In the genomic region with DNA sequence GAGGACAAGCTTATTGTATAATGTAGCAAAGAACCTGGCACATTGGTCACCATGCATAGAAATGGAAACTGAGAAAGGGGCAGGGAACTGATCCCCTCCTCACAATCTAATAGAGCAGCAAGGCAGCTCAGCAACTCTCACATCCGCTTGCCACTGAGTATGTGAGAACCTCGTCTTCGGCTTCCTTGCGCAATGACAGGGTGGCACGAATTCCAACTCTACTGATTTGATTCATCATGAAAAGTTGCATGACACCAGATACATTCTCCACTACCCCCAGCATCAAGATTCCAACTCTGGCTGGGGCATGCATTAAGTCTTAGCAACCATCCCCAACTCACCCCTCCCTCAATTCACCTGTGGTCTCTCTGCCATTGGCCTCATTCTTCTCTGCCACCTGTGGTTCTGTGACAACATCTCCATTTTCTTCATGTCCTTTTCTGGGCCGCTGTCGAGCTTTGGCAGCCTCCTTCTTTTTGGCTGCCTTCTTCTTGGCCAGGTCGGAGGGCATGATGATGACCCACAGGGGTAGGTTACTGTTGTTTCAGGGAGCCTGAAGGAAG, we compare ENCODE assay signal across 9 cellular contexts. TPM values are rescaled to one million over a fixed set of nuclear protein-coding genes. Genes with fewer than 3 reads are reported as not detected.
A peak's percentile ranks its signal among the peaks of the same experiment; 100 is the strongest.
DNase-seq lines count a peak whose midpoint lies in the region; ATAC-seq, FAIRE-seq and TF ChIP-seq lines count a peak whose summit lies in the region.
"Had no signal": no experiment of that assay in that cellular context is flagged by ENCODE, and none has a peak within 500 bp of the region (broad histone marks: within the 10 kb centered on the region; RNA-seq: fewer than 3 reads in every experiment).

No MANE protein-coding gene starts in this region.

- no peak for FAIRE-seq in D721Med (lab: Jason Lieb, UNC)

- no peaks in the 10 kb centered on the region for H3K9me3 Mint-ChIP-seq in activated CD4-positive, alpha-beta T cell treated with anti-CD3 and anti-CD28 coated beads for 36 hours (ENCODE audit: low read depth)
- no peaks in the 10 kb centered on the region for H3K9me3 Mint-ChIP-seq in activated CD8-positive, alpha-beta T cell treated with anti-CD3 and anti-CD28 coated beads for 36 hours
- no peaks in the 10 kb centered on the region for H3K9me3 Mint-ChIP-seq in immature natural killer cell

- intact Hi-C loops in activated CD4-positive, alpha-beta T cell treated with anti-CD3 and anti-CD28 coated beads for 36 hours (cut with DNase I, micrococcal nuclease): loop anchor here (2.0 to 5.0 kb wide), 5 partner anchors 19 to 1387 kb away; a partner anchor contains a TSS
- intact Hi-C loops in activated CD8-positive, alpha-beta T cell treated with anti-CD3 and anti-CD28 coated beads for 36 hours (cut with micrococcal nuclease): no loop called here

- peak overlapping the region; percentile 92 for H3K4me3 Mint-ChIP-seq in activated CD4-positive, alpha-beta T cell treated with anti-CD3 and anti-CD28 coated beads for 36 hours
- H3K4me3 Mint-ChIP-seq in activated CD8-positive, alpha-beta T cell treated with anti-CD3 and anti-CD28 coated beads for 36 hours: peak overlapping the region; percentile 99
- peak overlapping the region; percentile 92 to 99 (median 97) for H3K4me3 Mint-ChIP-seq in immature natural killer cell

- H3K27me3 Mint-ChIP-seq in activated CD4-positive, alpha-beta T cell treated with anti-CD3 and anti-CD28 coated beads for 36 hours: no peaks in the 10 kb centered on the region
- H3K27me3 Mint-ChIP-seq in activated CD8-positive, alpha-beta T cell treated with anti-CD3 and anti-CD28 coated beads for 36 hours: no peaks in the 10 kb centered on the region
- H3K27me3 Mint-ChIP-seq in immature natural killer cell (ENCODE audit: low read depth in 3 of 3): peaks cover 4 to 13% (median 5%) of the 10 kb centered on the region in 3 donors

- peaks cover 30% of the 10 kb centered on the region for H3K4me1 Mint-ChIP-seq in activated CD4-positive, alpha-beta T cell treated with anti-CD3 and anti-CD28 coated beads for 36 hours
- peaks cover 27% of the 10 kb centered on the region for H3K4me1 Mint-ChIP-seq in activated CD8-positive, alpha-beta T cell treated with anti-CD3 and anti-CD28 coated beads for 36 hours (ENCODE audit: low read depth)
- H3K4me1 Mint-ChIP-seq in immature natural killer cell: peaks cover 34 to 36% of the 10 kb centered on the region in 2 donors

- POLR2A ChIA-PET in activated CD4-positive, alpha-beta T cell treated with anti-CD3 and anti-CD28 coated beads for 36 hours (lab: Charles Lee): no interaction called here
- POLR2A ChIA-PET in activated CD8-positive, alpha-beta T cell treated with anti-CD3 and anti-CD28 coated beads for 36 hours (lab: Charles Lee): interaction anchor here (1.6 to 2.7 kb wide), 4 partner anchors 12 to 48 kb away, joined by 5 to 22 read pairs (median 8); a partner anchor contains a TSS

- no peak for ATAC-seq in activated CD4-positive, alpha-beta T cell treated with anti-CD3 and anti-CD28 coated beads for 36 hours
- ATAC-seq in activated CD8-positive, alpha-beta T cell treated with anti-CD3 and anti-CD28 coated beads for 36 hours: no peak

- H3K27ac ChIP-seq in substantia nigra (ENCODE audit: low read depth, low read length, poor library complexity, severe bottlenecking): peak overlapping the region; percentile 63

- no peak for DNase-seq in activated CD4-positive, alpha-beta T cell treated with anti-CD3 and anti-CD28 coated beads for 36 hours
- DNase-seq in activated CD4-positive, alpha-beta T cell treated with anti-CD3 and anti-CD28 coated beads, Interleukin-2, amount 50 U/mL, for 48 hours: no peak
- no peak for DNase-seq in activated CD8-positive, alpha-beta T cell treated with anti-CD3 and anti-CD28 coated beads for 36 hours
- DNase-seq in immature natural killer cell (no peak), substantia nigra (lab: John Stamatoyannopoulos, UW) (no peak), NCI-H2196 treated with DMSO at 0.1 percent for 48 hours (lab: John Stamatoyannopoulos, UW; ENCODE audit: unreplicated experiment) (no peak), germinal center (ENCODE audit: low spot score) (no peak), D721Med (ENCODE audit: insufficient read length, low spot score) (no peak)
- DNase-seq: hippocampal formation had no signal

- no peak for TF ChIP-seq CTCF in activated CD8-positive, alpha-beta T cell treated with anti-CD3 and anti-CD28 coated beads for 36 hours (IDR thresholded peaks at IDR 0.05)
- TF ChIP-seq CTCF in D721Med (IDR thresholded peaks at IDR 0.05; ENCODE audit: insufficient read depth, missing control alignments): no peak

- CTCF ChIA-PET in activated CD4-positive, alpha-beta T cell treated with anti-CD3 and anti-CD28 coated beads for 36 hours (lab: Charles Lee): interaction anchor here (0.6 to 7.1 kb wide), 5 partner anchors 10 to 138 kb away, joined by 3 to 49 read pairs (median 5); no protein-coding TSS in a partner anchor
- CTCF ChIA-PET in activated CD8-positive, alpha-beta T cell treated with anti-CD3 and anti-CD28 coated beads for 36 hours (lab: Charles Lee): interaction anchor here (1.3 to 5.0 kb wide), 7 partner anchors 11 to 125 kb away, joined by 3 to 44 read pairs (median 4); no protein-coding TSS in a partner anchor

- H3K27ac Mint-ChIP-seq in activated CD4-positive, alpha-beta T cell treated with anti-CD3 and anti-CD28 coated beads for 36 hours: peak overlapping the region; percentile 92
- peak overlapping the region; percentile 96 for H3K27ac Mint-ChIP-seq in activated CD8-positive, alpha-beta T cell treated with anti-CD3 and anti-CD28 coated beads for 36 hours
- H3K27ac Mint-ChIP-seq in immature natural killer cell: peak overlapping the region in 5 of 6 donors; percentile 92 to 97 (median 94)

- H3K36me3 Mint-ChIP-seq in activated CD4-positive, alpha-beta T cell treated with anti-CD3 and anti-CD28 coated beads for 36 hours (ENCODE audit: low read depth): peaks cover 48% of the 10 kb centered on the region
- peaks cover 43% of the 10 kb centered on the region for H3K36me3 Mint-ChIP-seq in activated CD8-positive, alpha-beta T cell treated with anti-CD3 and anti-CD28 coated beads for 36 hours (ENCODE audit: low read depth)
- peaks cover 21 to 30% (median 24%) of the 10 kb centered on the region in 3 donors for H3K36me3 Mint-ChIP-seq in immature natural killer cell

RNA-seq across cellular contexts. Expression of a gene that starts 1.0 kb away (rescaled TPM):
- 10 to 100 TPM; 48.4 to 49.0 TPM for total RNA-seq in activated CD4-positive, alpha-beta T cell treated with anti-CD3 and anti-CD28 coated beads for 36 hours
- 10 to 100 TPM; 48.1 to 56.2 TPM for total RNA-seq in activated CD8-positive, alpha-beta T cell treated with anti-CD3 and anti-CD28 coated beads for 36 hours
- 10 to 100 TPM; 24.2 to 35.4 (median 31.7) TPM for polyA plus RNA-seq in immature natural killer cell

RNA-seq across cellular contexts. Expression of a gene that starts 6.3 kb away (rescaled TPM):
- 10 to 100 TPM; 20.7 to 27.3 TPM for total RNA-seq in activated CD4-positive, alpha-beta T cell treated with anti-CD3 and anti-CD28 coated beads for 36 hours
- total RNA-seq in activated CD8-positive, alpha-beta T cell treated with anti-CD3 and anti-CD28 coated beads for 36 hours: 10 to 100 TPM; 23.7 to 27.3 TPM
- 10 to 100 TPM; 23.0 to 39.2 (median 35.4) TPM for polyA plus RNA-seq in immature natural killer cell

RNA-seq across cellular contexts. Expression of a gene that starts 15.7 kb away (rescaled TPM):
- not detected for total RNA-seq in activated CD4-positive, alpha-beta T cell treated with anti-CD3 and anti-CD28 coated beads for 36 hours
- total RNA-seq in activated CD8-positive, alpha-beta T cell treated with anti-CD3 and anti-CD28 coated beads for 36 hours: not detected
- polyA plus RNA-seq in immature natural killer cell: not detected

RNA-seq across cellular contexts. Expression of a gene that starts 22.5 kb away (rescaled TPM):
- total RNA-seq in activated CD4-positive, alpha-beta T cell treated with anti-CD3 and anti-CD28 coated beads for 36 hours: 1 to 10 TPM; 4.1 to 4.8 TPM
- total RNA-seq in activated CD8-positive, alpha-beta T cell treated with anti-CD3 and anti-CD28 coated beads for 36 hours: 1 to 10 TPM; 8.2 to 8.9 TPM
- polyA plus RNA-seq in immature natural killer cell: 1 to 10 TPM; 1.2 to 3.9 (median 2.6) TPM

RNA-seq across cellular contexts. Expression of a gene that starts 39.0 kb away (rescaled TPM):
- total RNA-seq in activated CD4-positive, alpha-beta T cell treated with anti-CD3 and anti-CD28 coated beads for 36 hours: not detected
- total RNA-seq in activated CD8-positive, alpha-beta T cell treated with anti-CD3 and anti-CD28 coated beads for 36 hours: not detected
- not detected for polyA plus RNA-seq in immature natural killer cell
